ENCODE assay signal across 8 cellular contexts in genomic region chr4:56506110-56506705, GRCh38. TPM values are rescaled to one million over a fixed set of nuclear protein-coding genes. Genes with fewer than 3 reads are reported as not detected.
DNase-seq lines count a peak whose midpoint lies in the region; ATAC-seq and TF ChIP-seq lines count a peak whose summit lies in the region.

No MANE protein-coding gene starts in this region.

- TF ChIP-seq POLR2A in gastroesophageal sphincter (IDR thresholded peaks at IDR 0.05): no peak
- TF ChIP-seq POLR2A in sigmoid colon (IDR thresholded peaks at IDR 0.05): no peak

- H3K4me1 Mint-ChIP-seq in WTC11: peaks cover 7% of the 10 kb centered on the region

- no peaks in the 10 kb centered on the region for H3K9me3 Mint-ChIP-seq in WTC11

- POLR2A ChIA-PET in WTC11 (lab: Charles Lee): interaction anchor here (0.5 kb wide), 1 partner anchor 40 kb away, joined by 8 read pairs; no protein-coding TSS in a partner anchor

- TF ChIP-seq EP300 in gastroesophageal sphincter (IDR thresholded peaks at IDR 0.05) (no peak), sigmoid colon (IDR thresholded peaks at IDR 0.05) (no peak)

- H3K9me3 ChIP-seq in gastroesophageal sphincter (no peaks in the 10 kb centered on the region), sigmoid colon (no peaks in the 10 kb centered on the region)

- intact Hi-C loops in sigmoid colon (cut with DNase I): loop anchor here (5.0 kb wide), 2 partner anchors 39 to 296 kb away; partner anchors contain the start of gene SRP72

- peaks cover 36% of the 10 kb centered on the region for H3K27me3 Mint-ChIP-seq in WTC11 (ENCODE audit: low read depth)

- 2 to 6% methylated on average over 13 to 14 of the region's 28 CpGs for WGBS in gastroesophageal sphincter (ENCODE audit: low coverage in 1 of 2), 2 donors
- WGBS in sigmoid colon, 2 donors: 16 to 31% methylated on average over 28 of the region's 28 CpGs

- H3K27me3 ChIP-seq in gastroesophageal sphincter: no peaks in the 10 kb centered on the region
- no peaks in the 10 kb centered on the region for H3K27me3 ChIP-seq in sigmoid colon

- peaks cover 15% of the 10 kb centered on the region for H3K36me3 Mint-ChIP-seq in WTC11

- no peak for TF ChIP-seq CTCF in GM13976 (IDR thresholded peaks at IDR 0.05; ENCODE audit: borderline replicate concordance, control extremely low read depth, extremely low read depth, insufficient read depth, missing control alignments)
- TF ChIP-seq CTCF in WTC11 (IDR thresholded peaks at IDR 0.05): no peak
- no peak for TF ChIP-seq CTCF in gastroesophageal sphincter (IDR thresholded peaks at IDR 0.05)
- TF ChIP-seq CTCF in sigmoid colon (IDR thresholded peaks at IDR 0.05): no peak

- ATAC-seq in WTC11: peak; percentile 5; the same call in 1 of the 2 replicates
- ATAC-seq in gastroesophageal sphincter: no peak
- ATAC-seq in HG03045 (IDR thresholded peaks at IDR 0.05; ENCODE audit: unreplicated experiment): no peak
- no peak for ATAC-seq in HG03457 (IDR thresholded peaks at IDR 0.05; ENCODE audit: unreplicated experiment)

- H3K27ac Mint-ChIP-seq in WTC11: no peak overlapping the region

- peaks cover 0 to 27% of the 10 kb centered on the region in 2 donors for H3K36me3 ChIP-seq in gastroesophageal sphincter
- peaks cover 0 to 27% (median 2%) of the 10 kb centered on the region in 4 donors for H3K36me3 ChIP-seq in sigmoid colon

- H3K4me3 Mint-ChIP-seq in WTC11: peak overlapping the region; percentile 99

- H3K4me3 ChIP-seq in gastroesophageal sphincter: peak overlapping the region; percentile 38 to 60
- peak overlapping the region; percentile 41 to 62 (median 58) for H3K4me3 ChIP-seq in sigmoid colon

- H3K4me1 ChIP-seq in gastroesophageal sphincter: peaks cover 4 to 23% (median 6%) of the 10 kb centered on the region in 3 donors
- H3K4me1 ChIP-seq in sigmoid colon: peaks cover 0 to 23% (median 16%) of the 10 kb centered on the region in 4 donors

- in situ Hi-C loops in GM13976 (cut with MboI; ENCODE audit: low sequenced_read_pairs, unreplicated experiment) (no loop called here), ACHN (cut with HindIII; ENCODE audit: low pct_ligation_motif_present, low pct_unique_long_range_greater_than_20kb, low sequenced_read_pairs) (no loop called here)

- peak; percentile 23 for DNase-seq in GM13976 (ENCODE audit: low spot score)
- DNase-seq in WTC11 (ENCODE audit: low spot score): peak; percentile 38
- DNase-seq in sigmoid colon: no peak
- no peak for DNase-seq in ACHN
- DNase-seq in NOMO-1 treated with DMSO at 0.1 percent for 48 hours (lab: John Stamatoyannopoulos, UW; ENCODE audit: unreplicated experiment): no peak

- CTCF ChIA-PET in WTC11 (lab: Charles Lee): no interaction called here

- peak overlapping the region in 2 of 4 donors; percentile 56 to 66 for H3K27ac ChIP-seq in gastroesophageal sphincter
- peak overlapping the region in 3 of 4 donors; percentile 62 to 73 (median 64) for H3K27ac ChIP-seq in sigmoid colon

TF ChIP-seq in WTC11, 78 proteins besides CTCF, POLR2A, EP300 and RAD21:
- TF ChIP-seq, protein P1, sequence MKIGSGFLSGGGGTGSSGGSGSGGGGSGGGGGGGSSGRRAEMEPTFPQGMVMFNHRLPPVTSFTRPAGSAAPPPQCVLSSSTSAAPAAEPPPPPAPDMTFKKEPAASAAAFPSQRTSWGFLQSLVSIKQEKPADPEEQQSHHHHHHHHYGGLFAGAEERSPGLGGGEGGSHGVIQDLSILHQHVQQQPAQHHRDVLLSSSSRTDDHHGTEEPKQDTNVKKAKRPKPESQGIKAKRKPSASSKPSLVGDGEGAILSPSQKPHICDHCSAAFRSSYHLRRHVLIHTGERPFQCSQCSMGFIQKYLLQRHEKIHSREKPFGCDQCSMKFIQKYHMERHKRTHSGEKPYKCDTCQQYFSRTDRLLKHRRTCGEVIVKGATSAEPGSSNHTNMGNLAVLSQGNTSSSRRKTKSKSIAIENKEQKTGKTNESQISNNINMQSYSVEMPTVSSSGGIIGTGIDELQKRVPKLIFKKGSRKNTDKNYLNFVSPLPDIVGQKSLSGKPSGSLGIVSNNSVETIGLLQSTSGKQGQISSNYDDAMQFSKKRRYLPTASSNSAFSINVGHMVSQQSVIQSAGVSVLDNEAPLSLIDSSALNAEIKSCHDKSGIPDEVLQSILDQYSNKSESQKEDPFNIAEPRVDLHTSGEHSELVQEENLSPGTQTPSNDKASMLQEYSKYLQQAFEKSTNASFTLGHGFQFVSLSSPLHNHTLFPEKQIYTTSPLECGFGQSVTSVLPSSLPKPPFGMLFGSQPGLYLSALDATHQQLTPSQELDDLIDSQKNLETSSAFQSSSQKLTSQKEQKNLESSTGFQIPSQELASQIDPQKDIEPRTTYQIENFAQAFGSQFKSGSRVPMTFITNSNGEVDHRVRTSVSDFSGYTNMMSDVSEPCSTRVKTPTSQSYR (CRISPR knock-in tag; IDR thresholded peaks at IDR 0.05): no peak
- TF ChIP-seq CREM (CRISPR knock-in tag; IDR thresholded peaks at IDR 0.05) (0 out of 2 replicates have a peak, but pooled peaks have one; percentile 5), USF2 (CRISPR knock-in tag; IDR thresholded peaks at IDR 0.05) (peak; percentile 40; the same call in 1 of the 2 replicates)

RNA-seq across cellular contexts. Expression of gene ARL9, which starts 0.6 kb away (rescaled TPM):
- total RNA-seq in WTC11 (2021) (0.27 to 0.48 TPM (median 0.30 TPM) in 3 replicates), gastroesophageal sphincter (under 1 TPM in 1 of 4 donors, not detected in 3; 0.54 TPM), sigmoid colon (1 to 10 TPM in 1 of 4 donors, under 1 TPM in 2, not detected in 1; 0.54 to 1.1 (median 0.66) TPM)
- polyA plus RNA-seq in sigmoid colon: under 1 TPM in 1 of 3 donors, not detected in 2; 0.47 TPM

RNA-seq across cellular contexts. Expression of gene SRP72, which starts 38.8 kb away (rescaled TPM):
- total RNA-seq in WTC11 (2021): 113 to 138 TPM (median 116 TPM) in 3 replicates
- total RNA-seq in gastroesophageal sphincter: 10 to 100 TPM; 43.6 to 55.6 (median 48.1) TPM
- total RNA-seq in sigmoid colon: 10 to 100 TPM; 45.9 to 55.9 (median 48.4) TPM
- polyA plus RNA-seq in sigmoid colon: 10 to 100 TPM; 29.4 to 33.4 (median 30.6) TPM

Comparison
In these comparisons a context has a peak if more than half of its experiments do, and no peak if none do; other contexts are left out.
1. DNase-seq: peak in GM13976 (single experiment) and WTC11 (single experiment); none in sigmoid colon (single experiment), ACHN (single experiment) and NOMO-1 treated with DMSO at 0.1 percent for 48 hours (single experiment).